ENCODE assay signal across 15 cellular contexts in the genomic region with DNA sequence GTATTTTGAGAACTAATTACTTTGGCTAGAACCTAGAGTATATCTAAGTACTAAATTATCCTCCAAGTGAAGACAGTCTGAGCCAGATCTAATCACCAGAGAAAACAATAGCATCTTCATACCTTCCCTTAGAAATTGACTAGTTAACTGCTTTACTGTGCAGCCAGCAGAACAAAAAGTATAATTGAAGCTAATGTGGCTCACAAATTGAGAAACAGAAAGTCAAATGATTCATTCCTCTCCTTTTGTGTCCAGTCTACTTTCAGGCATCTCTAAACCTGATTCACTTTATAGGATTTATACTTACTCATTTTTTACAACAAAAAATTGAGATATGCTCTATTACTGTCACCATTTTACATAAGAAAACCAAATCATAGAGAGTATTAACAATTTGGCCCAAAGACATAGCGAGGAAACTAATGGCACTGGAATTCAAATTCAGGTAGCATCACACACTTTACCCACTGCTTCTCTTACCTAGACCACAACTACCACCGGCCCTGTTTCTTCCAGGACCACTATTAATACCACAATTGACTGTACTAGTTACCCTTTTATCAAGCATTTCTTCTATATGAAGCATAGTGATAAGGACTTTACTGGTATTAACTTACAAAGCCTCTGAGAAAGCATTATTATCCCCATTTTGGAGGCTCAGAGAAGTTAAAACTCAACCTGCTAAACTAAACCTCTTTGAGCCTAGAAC.
DNase-seq lines count a peak whose midpoint lies in the region; ATAC-seq, FAIRE-seq and TF ChIP-seq lines count a peak whose summit lies in the region.
"Had no signal": no experiment of that assay in that cellular context is flagged by ENCODE, and none has a peak within 500 bp of the region (broad histone marks: within the 10 kb centered on the region; RNA-seq: fewer than 3 reads in every experiment).

No MANE protein-coding gene starts in this region.

- DNase-seq in bronchial epithelial cell (ENCODE audit: low read depth) (peak; percentile 31), NCI-H2107 treated with DMSO at 0.1 percent for 48 hours (lab: John Stamatoyannopoulos, UW; ENCODE audit: unreplicated experiment) (no peak), GM23248 (no peak), foreskin fibroblast (no peak)
- DNase-seq: activated CD4-positive, alpha-beta T cell treated with anti-CD3 and anti-CD28 coated beads, Interleukin-2, amount 10 ng/mL, durations not matched to agents 7 days and 5 days; activated T-cell treated with anti-CD3 and anti-CD28 coated beads, Interleukin-2, amount 50 U/mL, for 72 hours; NCI-H1105 treated with DMSO at 0.1 percent for 48 hours; NCI-H2227 treated with DMSO at 0.1 percent for 48 hours; right cardiac atrium; transverse colon had no signal

- H3F3A ChIP-seq in GM23248 (ENCODE audit: insufficient read depth), result no peaks in the 10 kb centered on the region

- H3K4me3 ChIP-seq in bronchial epithelial cell (ENCODE audit: low read depth, low read length) (no peak overlapping the region), GM23248 (no peak overlapping the region), foreskin fibroblast (ENCODE audit: low read depth in 1 of 2, low read length in 2 of 2) (no peak overlapping the region)
- H3K4me3 ChIP-seq: gastroesophageal sphincter, transverse colon had no signal

- WGBS in GM23248 (ENCODE audit: low coverage in 1 of 2, low lambda C conversion rate in 2 of 2, missing lambda C conversion rate in 2 of 2), 2 experiments, result 46 to 58% methylated on average over 2 of the region's 2 CpGs

- H3K4me1 ChIP-seq in GM23248 (ENCODE audit: insufficient read depth), result no peaks in the 10 kb centered on the region
- H3K4me1 ChIP-seq: gastroesophageal sphincter, transverse colon had no signal

- no peaks in the 10 kb centered on the region for H3K79me2 ChIP-seq in GM23248 (ENCODE audit: insufficient read depth)

- no peaks in the 10 kb centered on the region for H3K9me2 ChIP-seq in GM23248 (ENCODE audit: insufficient read depth)

- no peak overlapping the region for H3K9ac ChIP-seq in GM23248

- FAIRE-seq in bronchial epithelial cell (lab: Jason Lieb, UNC), result no peak

- no peaks in the 10 kb centered on the region for H4K20me1 ChIP-seq in GM23248 (ENCODE audit: insufficient read depth)

- TF ChIP-seq CTCF in bronchial epithelial cell (IDR thresholded peaks at IDR 0.05; ENCODE audit: insufficient read depth, low read length, severe bottlenecking) (no peak), foreskin fibroblast (IDR thresholded peaks at IDR 0.05; ENCODE audit: low read depth, low read length) (no peak)

- H3K9me3 ChIP-seq in GM23248 (ENCODE audit: low read depth), result no peaks in the 10 kb centered on the region
- H3K9me3 ChIP-seq: gastroesophageal sphincter, transverse colon had no signal

- H3K4me2 ChIP-seq in GM23248 (ENCODE audit: unreplicated experiment), result no peak overlapping the region

- H3K36me3 ChIP-seq in bronchial epithelial cell (ENCODE audit: control insufficient read depth, insufficient read depth, low read length) (no peaks in the 10 kb centered on the region), GM23248 (ENCODE audit: low read depth) (no peaks in the 10 kb centered on the region)
- H3K36me3 ChIP-seq: gastroesophageal sphincter, transverse colon had no signal

- H3K27me3 ChIP-seq in bronchial epithelial cell (ENCODE audit: control insufficient read depth, insufficient read depth, low read length) (no peaks in the 10 kb centered on the region), GM23248 (replicated peaks; ENCODE audit: insufficient read depth) (peaks cover 6% of the 10 kb centered on the region; the same call in 1 of the 2 replicates)
- H3K27me3 ChIP-seq: gastroesophageal sphincter, transverse colon had no signal

- H3K27ac ChIP-seq in GM23248, result no peak overlapping the region
- H3K27ac ChIP-seq: gastroesophageal sphincter, transverse colon had no signal

- ATAC-seq in GM18870 (IDR thresholded peaks at IDR 0.05; ENCODE audit: unreplicated experiment) (peak; percentile 51), GM21529 (IDR thresholded peaks at IDR 0.05; ENCODE audit: unreplicated experiment) (peak; percentile 40), HG02973 (IDR thresholded peaks at IDR 0.05; ENCODE audit: unreplicated experiment) (peak; percentile 45), HG03108 (IDR thresholded peaks at IDR 0.05; ENCODE audit: unreplicated experiment) (no peak)
- ATAC-seq: activated T-cell treated with anti-CD3 and anti-CD28 coated beads, Interleukin-2, amount 50 U/mL, for 72 hours; gastroesophageal sphincter; right cardiac atrium had no signal

- in situ Hi-C loops in GM23248 (cut with MboI), result no loop called here

- no peak overlapping the region for H2AFZ ChIP-seq in GM23248
